ENCODE assay signal across 9 cellular contexts in the genomic region with DNA sequence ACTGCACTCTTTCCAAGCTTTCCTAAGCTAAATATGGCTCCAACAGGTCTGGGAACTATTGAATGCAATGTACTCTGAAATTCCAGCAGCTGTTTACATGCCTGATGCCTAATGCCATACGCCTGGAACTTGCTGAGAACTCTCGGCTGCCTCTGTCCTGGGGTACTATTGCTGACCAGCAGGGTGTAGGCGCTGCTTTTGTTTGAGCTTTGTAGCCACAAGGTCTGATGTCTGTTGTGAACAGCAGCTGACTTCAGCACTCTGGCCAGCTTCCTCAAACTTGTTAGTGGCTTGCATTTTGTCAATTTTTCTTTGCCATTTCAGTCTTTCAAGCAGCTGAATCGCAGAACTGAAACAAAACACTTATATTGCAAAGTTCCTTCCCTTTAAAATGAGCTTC. TPM values are rescaled to one million over a fixed set of nuclear protein-coding genes. Genes with fewer than 3 reads are reported as not detected.
DNase-seq lines count a peak whose midpoint lies in the region; ATAC-seq, FAIRE-seq and TF ChIP-seq lines count a peak whose summit lies in the region.
"Had no signal": no experiment of that assay in that cellular context is flagged by ENCODE, and none has a peak within 500 bp of the region (broad histone marks: within the 10 kb centered on the region; RNA-seq: fewer than 3 reads in every experiment).

No MANE protein-coding gene starts in this region.

- WGBS in GM12878 (ENCODE audit: insufficient coverage, insufficient replicate concordance, low lambda C conversion rate, missing lambda C conversion rate) = 13% methylated on average over 4 of the region's 4 CpGs

- H3K27me3 ChIP-seq in GM12878 (replicated peaks in 1 of 2; ENCODE audit: control insufficient read depth in 2 of 2, insufficient read depth in 2 of 2, low read length in 1 of 2) (peaks cover 2 to 16% of the 10 kb centered on the region in 2 experiments), uterus (no peaks in the 10 kb centered on the region)

- no peak for TF ChIP-seq EP300 in GM12878 (IDR thresholded peaks at IDR 0.05; ENCODE audit: borderline replicate concordance in 1 of 2, control insufficient read depth in 1 of 2, low read depth in 2 of 2, low read length in 2 of 2)

- H3K36me3 ChIP-seq in GM12878 (ENCODE audit: control insufficient read depth in 2 of 2, insufficient read depth in 2 of 2, low read length in 1 of 2) (no peaks in the 10 kb centered on the region), uterus (no peaks in the 10 kb centered on the region)

- H3K4me3 ChIP-seq in GM12878 (no peak overlapping the region), uterus (no peak overlapping the region)

- FAIRE-seq in D721Med (lab: Jason Lieb, UNC) (no peak), GM12878 (lab: Jason Lieb, UNC) (no peak), H54 (lab: Jason Lieb, UNC) (no peak)

- H3K27ac ChIP-seq in GM12878 (ENCODE audit: control insufficient read depth, insufficient read depth) (no peak overlapping the region), uterus (no peak overlapping the region)
- H3K27ac ChIP-seq: HL-60 had no signal

- H4K20me1 ChIP-seq in GM12878 (ENCODE audit: control insufficient read depth, insufficient read depth) = peaks cover 7% of the 10 kb centered on the region; the same call in 1 of the 2 replicates

- SMC1A ChIA-PET in GM12878 (lab: Charles Lee; ENCODE audit: uncharacterized antibody, unreplicated experiment) = interaction anchor here (0.6 to 1.8 kb wide), 4 partner anchors 14 to 406 kb away, joined by 3 to 6 read pairs (median 4); no protein-coding TSS in a partner anchor

- TF ChIP-seq CTCF in D721Med (IDR thresholded peaks at IDR 0.05; ENCODE audit: insufficient read depth, missing control alignments) = peak; percentile 30
- peak in 1 of 3 experiments; percentile 33; a peak in 2 of 6 replicates for TF ChIP-seq CTCF in GM12878 (IDR thresholded peaks at IDR 0.05 in 2 of 3, conservative IDR thresholded peaks at IDR 0.05 in 1 of 3; ENCODE audit: control insufficient read depth in 2 of 3, extremely low read depth in 1 of 3, insufficient read depth in 1 of 3, low read depth in 3 of 3, low read length in 3 of 3)
- TF ChIP-seq CTCF in uterus (IDR thresholded peaks at IDR 0.05) = peak; percentile 9 to 49 (median 33)

- TF ChIP-seq POLR2A in GM12878 (IDR thresholded peaks at IDR 0.05; ENCODE audit: low read depth, low read length) (no peak), uterus (IDR thresholded peaks at IDR 0.05) (no peak), H54 (IDR thresholded peaks at IDR 0.05; ENCODE audit: low read depth, low read length) (no peak)

- no peak overlapping the region for H3K9ac ChIP-seq in GM12878 (ENCODE audit: control insufficient read depth, insufficient read depth, low read length)

- H3K9me3 ChIP-seq in GM12878 (replicated peaks; ENCODE audit: control insufficient read depth, insufficient read depth, low read length) = no peaks in the 10 kb centered on the region
- H3K9me3 ChIP-seq in uterus = no peaks in the 10 kb centered on the region

- peak; percentile 45 for TF ChIP-seq RAD21 in GM12878 (IDR thresholded peaks at IDR 0.05; ENCODE audit: insufficient read depth, low read depth, low read length)

- CTCF ChIA-PET in GM12878 (lab: Yijun Ruan, JAX) = interaction anchor here (0.8 to 1.3 kb wide), 4 partner anchors 11 to 18 kb away, joined by 3 to 6 read pairs (median 4); no protein-coding TSS in a partner anchor

- H3K4me1 ChIP-seq in GM12878 (ENCODE audit: control insufficient read depth, insufficient read depth, low read length) = peaks cover 10% of the 10 kb centered on the region
- H3K4me1 ChIP-seq in uterus = no peaks in the 10 kb centered on the region

- in situ Hi-C loops in KBM-7 (cut with MboI; ENCODE audit: low pct_unique_long_range_greater_than_20kb, low sequenced_read_pairs) (no loop called here), GM12878 (cut with MboI) (no loop called here)

- H3K4me2 ChIP-seq in GM12878 (ENCODE audit: control insufficient read depth, insufficient read depth) = no peak overlapping the region

- DNase-seq in D721Med (ENCODE audit: insufficient read length, low spot score) (no peak), KBM-7 (peak; percentile 35), GM12878 (ENCODE audit: low read depth, low spot score) (no peak), kidney glomerular epithelial cell (lab: John Stamatoyannopoulos, UW) (peak; percentile 14), uterus (no peak), retina (no peak), H54 (ENCODE audit: insufficient read length, low spot score) (no peak), NCI-H510A treated with DMSO at 0.1 percent for 48 hours (lab: John Stamatoyannopoulos, UW) (no peak)

- POLR2A ChIA-PET in GM12878 (lab: Charles Lee) = no interaction called here

- H2AFZ ChIP-seq in GM12878 (ENCODE audit: control insufficient read depth, low read depth, low read length) = no peak overlapping the region

- RAD21 ChIA-PET in GM12878 (lab: Charles Lee; ENCODE audit: unreplicated experiment) = interaction anchor here (0.9 to 1.4 kb wide), 3 partner anchors 26 to 221 kb away, joined by 3 read pairs; partner anchors contain the start of gene SAYSD1

- no peaks in the 10 kb centered on the region for H3K79me2 ChIP-seq in GM12878 (ENCODE audit: control insufficient read depth, insufficient read depth, low read length)

- peak; percentile 72 for ATAC-seq in GM12878

- no TSS peak for BruUV-seq in GM12878 (replicated peaks; lab: Mats Ljungman, UMichigan)

- intact Hi-C loops in GM12878 (cut with micrococcal nuclease; ENCODE audit: unreplicated experiment) = no loop called here
- intact Hi-C loops in uterus (cut with DNase I; ENCODE audit: low total_unique reads) = no loop called here

TF ChIP-seq in GM12878, 131 proteins besides CTCF, POLR2A, EP300 and RAD21 (continues in another document):
- TF ChIP-seq, protein P1, sequence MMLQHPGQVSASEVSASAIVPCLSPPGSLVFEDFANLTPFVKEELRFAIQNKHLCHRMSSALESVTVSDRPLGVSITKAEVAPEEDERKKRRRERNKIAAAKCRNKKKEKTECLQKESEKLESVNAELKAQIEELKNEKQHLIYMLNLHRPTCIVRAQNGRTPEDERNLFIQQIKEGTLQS (IDR thresholded peaks at IDR 0.05; ENCODE audit: borderline replicate concordance, extremely low read depth, low read depth, low read length) = no peak
- TF ChIP-seq ZNF24 (IDR thresholded peaks at IDR 0.05) (no peak), SMC3 (IDR thresholded peaks at IDR 0.05; ENCODE audit: borderline replicate concordance, low read length) (peak; percentile 28; the same call in 1 of the 2 replicates), USF2 (IDR thresholded peaks at IDR 0.05; ENCODE audit: borderline replicate concordance, low read depth, low read length) (no peak), SUZ12 (IDR thresholded peaks at IDR 0.05; ENCODE audit: unreplicated experiment) (no peak), RCOR1 (conservative IDR thresholded peaks at IDR 0.05; ENCODE audit: low read depth, low read length) (no peak), SP1 (IDR thresholded peaks at IDR 0.05; ENCODE audit: low read depth, low read length) (no peak)

RNA-seq across cellular contexts. Expression of gene SAYSD1, which starts 26.7 kb away (rescaled TPM):
- total RNA-seq in GM12878 (2013; cell fraction: nucleolus; rRNA removed) = 7.0 and 7.2 TPM in 2 replicates
- 5.2 and 6.7 TPM in 2 replicates for total RNA-seq in GM12878 (2014; rRNA removed)
- 5.5 and 5.6 TPM in 2 replicates for total RNA-seq in GM12878 (2014; rRNA removed; fragmentation: Illumina TruSeq; extraction: Trizol)
- total RNA-seq in GM12878 (2021) = 5.5 and 7.3 TPM in 2 replicates
- 3.0 TPM for polyA plus RNA-seq in GM12878 (2011; ENCODE audit: low read depth)
- 6.6 and 7.0 TPM in 2 replicates for polyA plus RNA-seq in GM12878 (2011; rRNA removed)
- 4.0 and 4.3 TPM in 2 replicates for polyA plus RNA-seq in GM12878 (2011; cell fraction: cytosol; rRNA removed)
- 2.6 and 3.6 TPM in 2 replicates for polyA plus RNA-seq in GM12878 (2011; cell fraction: nucleus; rRNA removed)
- polyA plus RNA-seq in GM12878 (2012) = 3.1 and 4.0 TPM in 2 replicates
- 5.9 and 6.0 TPM in 2 replicates for polyA plus RNA-seq in GM12878 (2014; fragmentation: Illumina TruSeq; extraction: Trizol)
- 1 to 10 TPM; 1.5 to 2.2 TPM for polyA plus RNA-seq in GM12878 (2014; fragmentation: Nextera tagmentation; extraction: Ambion mirVana)
- polyA plus RNA-seq in GM12878 (2014; rRNA removed) = 5.1 and 6.5 TPM in 2 replicates
- polyA plus RNA-seq in GM12878 (2016; fragmentation: Nextera tagmentation; extraction: Ambion mirVana) = 1 to 10 TPM; 6.3 to 7.1 TPM
- 3.3 and 3.8 TPM in 2 replicates for polyA minus RNA-seq in GM12878 (2011; rRNA and poly(A)+ RNA removed)
- 1.1 and 1.6 TPM in 2 replicates for polyA minus RNA-seq in GM12878 (2011; cell fraction: cytosol; rRNA and poly(A)+ RNA removed)
- 2.7 and 4.7 TPM in 2 replicates for polyA minus RNA-seq in GM12878 (2011; cell fraction: nucleus; rRNA and poly(A)+ RNA removed)
- total RNA-seq in uterus = 10 to 100 TPM; 10.3 to 34.8 (median 15.9) TPM

RNA-seq across cellular contexts. Expression of gene GLP1R, which starts 39.8 kb away (rescaled TPM):
- total RNA-seq in GM12878 (2013; cell fraction: nucleolus; rRNA removed) = not detected in 2 replicates
- total RNA-seq in GM12878 (2014; rRNA removed) (not detected in 2 replicates), GM12878 (2014; rRNA removed; fragmentation: Illumina TruSeq; extraction: Trizol) (not detected in 2 replicates), GM12878 (2021) (0.05 TPM in 1 of 2 replicates, not detected in the other), uterus (under 1 TPM in 1 of 4 donors, not detected in 3; 0.55 TPM)
- not detected for polyA plus RNA-seq in GM12878 (2011; ENCODE audit: low read depth)
- polyA plus RNA-seq in GM12878 (2011; rRNA removed) (0.01 TPM in 1 of 2 replicates, not detected in the other), GM12878 (2014; fragmentation: Illumina TruSeq; extraction: Trizol) (not detected in 2 replicates), GM12878 (2014; fragmentation: Nextera tagmentation; extraction: Ambion mirVana) (not detected), GM12878 (2014; rRNA removed) (not detected in 2 replicates), GM12878 (2016; fragmentation: Nextera tagmentation; extraction: Ambion mirVana) (not detected)
- not detected in 2 replicates for polyA plus RNA-seq in GM12878 (2011; cell fraction: cytosol; rRNA removed)
- 0.09 and 0.12 TPM in 2 replicates for polyA plus RNA-seq in GM12878 (2011; cell fraction: nucleus; rRNA removed)
- polyA plus RNA-seq in GM12878 (2012) = not detected in 2 replicates
- polyA minus RNA-seq in GM12878 (2011; rRNA and poly(A)+ RNA removed) = not detected in 2 replicates
- polyA minus RNA-seq in GM12878 (2011; cell fraction: cytosol; rRNA and poly(A)+ RNA removed) = not detected in 2 replicates
- not detected in 2 replicates for polyA minus RNA-seq in GM12878 (2011; cell fraction: nucleus; rRNA and poly(A)+ RNA removed)

Comparison
In these comparisons a context has a peak if more than half of its experiments do, and no peak if none do; other contexts are left out.
1. DNase-seq: peak in KBM-7 (single experiment) and kidney glomerular epithelial cell (single experiment); none in D721Med (single experiment), GM12878 (single experiment), uterus (0 of 2), retina (single experiment), H54 (single experiment) and NCI-H510A treated with DMSO at 0.1 percent for 48 hours (single experiment).